Comparison of ENCODE assay signal across 8 cellular contexts in the genomic region with DNA sequence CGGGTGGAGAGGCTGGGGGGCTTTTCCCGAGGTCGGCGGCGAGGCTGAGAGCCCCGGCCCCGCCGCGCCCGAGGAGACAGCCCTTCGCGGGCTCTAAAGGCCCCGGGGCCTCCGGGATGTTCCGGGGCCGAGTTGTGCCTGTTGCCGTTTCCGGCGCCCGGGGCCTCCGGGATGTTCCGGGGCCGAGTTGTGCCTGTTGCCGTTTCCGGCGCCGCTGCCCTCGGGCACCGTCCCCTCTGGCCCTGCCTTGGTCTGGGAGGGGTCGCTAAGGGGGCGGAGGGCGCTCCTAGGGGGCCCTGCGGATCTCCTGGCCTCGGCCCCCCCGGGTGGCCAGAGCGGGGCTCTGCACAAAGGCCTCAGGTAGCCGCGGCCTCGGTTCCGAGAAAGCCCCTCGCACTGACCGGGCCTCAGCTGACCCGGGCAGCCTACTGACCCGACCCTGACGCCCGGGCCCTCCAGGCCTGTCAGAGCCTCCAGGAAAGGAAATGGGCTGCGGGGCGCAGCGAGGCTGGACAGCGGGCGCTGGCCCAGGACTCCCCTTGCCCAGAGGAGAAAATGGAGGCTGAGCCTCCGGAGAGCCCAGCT. TPM values are rescaled to one million over a fixed set of nuclear protein-coding genes. Genes with fewer than 3 reads are reported as not detected.
DNase-seq lines count a peak whose midpoint lies in the region; ATAC-seq and TF ChIP-seq lines count a peak whose summit lies in the region.

No MANE protein-coding gene starts in this region.

- H3K4me3 Mint-ChIP-seq in chondrocyte (ENCODE audit: unreplicated experiment) (peak overlapping the region; percentile 19), mesothelial cell of epicardium (no peak overlapping the region)

- H3K4me1 Mint-ChIP-seq in chondrocyte (ENCODE audit: low read depth) (peaks cover 15% of the 10 kb centered on the region), mesothelial cell of epicardium (peaks cover 13% of the 10 kb centered on the region)

- peak; percentile 9 for ATAC-seq in HG02588 (IDR thresholded peaks at IDR 0.05; ENCODE audit: unreplicated experiment)
- no peak for ATAC-seq in esophagus mucosa

- peak overlapping the region; percentile 62 for H3K4me3 ChIP-seq in AG04449 (ENCODE audit: low read depth, low read length)

- DNase-seq in AG04449 (ENCODE audit: low read depth, low spot score) (no peak), chondrocyte (ENCODE audit: low spot score) (peak; percentile 80), mesothelial cell of epicardium (ENCODE audit: low spot score in 2 of 2, unreplicated experiment in 2 of 2) (no peak), islet precursor cell (no peak), SIG-M5 (lab: John Stamatoyannopoulos, UW) (no peak)
- DNase-seq in effector CD8-positive, alpha-beta T cell (lab: John Stamatoyannopoulos, UW) = no peak

- H3K9me3 Mint-ChIP-seq in chondrocyte (ENCODE audit: low read depth) (no peaks in the 10 kb centered on the region), mesothelial cell of epicardium (no peaks in the 10 kb centered on the region)

- no peak for TF ChIP-seq CTCF in AG04449 (IDR thresholded peaks at IDR 0.05; ENCODE audit: insufficient read depth, low read length, missing control alignments)
- TF ChIP-seq CTCF in chondrocyte (IDR thresholded peaks at IDR 0.05) = no peak
- peak; percentile 12 for TF ChIP-seq CTCF in mesothelial cell of epicardium (IDR thresholded peaks at IDR 0.05; ENCODE audit: unreplicated experiment)

- H3K36me3 Mint-ChIP-seq in chondrocyte (ENCODE audit: low read depth) = no peaks in the 10 kb centered on the region
- H3K36me3 Mint-ChIP-seq in mesothelial cell of epicardium = no peaks in the 10 kb centered on the region

- CTCF ChIA-PET in AG04449 (lab: Yijun Ruan, JAX) = interaction anchor here (1.0 to 3.3 kb wide), 6 partner anchors 93 to 390 kb away, joined by 3 to 11 read pairs (median 4); partner anchors contain the start of gene BAHCC1

- H3K27me3 Mint-ChIP-seq in chondrocyte (ENCODE audit: low read depth) (peaks cover 5% of the 10 kb centered on the region), mesothelial cell of epicardium (ENCODE audit: low read depth) (peaks cover 22% of the 10 kb centered on the region)

- POLR2A ChIA-PET in AG04449 (lab: Yijun Ruan, JAX) = interaction anchor here (1.3 kb wide), 1 partner anchor 90 kb away, joined by 4 read pairs; no protein-coding TSS in a partner anchor

- H3K27ac Mint-ChIP-seq in chondrocyte (ENCODE audit: unreplicated experiment) = no peak overlapping the region
- H3K27ac Mint-ChIP-seq in mesothelial cell of epicardium = no peak overlapping the region

RNA-seq across cellular contexts. Expression of gene ACTG1, which starts 24.2 kb away (rescaled TPM):
- total RNA-seq in chondrocyte (3,639 to 4,575 TPM (median 4,567 TPM) in 3 replicates), mesothelial cell of epicardium (4,391 to 4,678 TPM (median 4,589 TPM) in 3 replicates), esophagus mucosa (4,027 TPM)

RNA-seq across cellular contexts. Expression of gene FSCN2, which starts 39.8 kb away (rescaled TPM):
- total RNA-seq in chondrocyte (4.1 to 6.1 TPM (median 5.3 TPM) in 3 replicates), mesothelial cell of epicardium (13.0 to 17.3 TPM (median 13.3 TPM) in 3 replicates), esophagus mucosa (0.76 TPM)
